19 cellular contexts compared by ENCODE assay signal in genomic region chr2:189265696-189266320, GRCh38.
DNase-seq lines count a peak whose midpoint lies in the region; ATAC-seq and TF ChIP-seq lines count a peak whose summit lies in the region.
"Had no signal": no experiment of that assay in that cellular context is flagged by ENCODE, and none has a peak within 500 bp of the region (broad histone marks: within the 10 kb centered on the region; RNA-seq: fewer than 3 reads in every experiment).

No MANE protein-coding gene starts in this region.

- TF ChIP-seq POLR2A in upper lobe of left lung (IDR thresholded peaks at IDR 0.05) = no peak

- no peak overlapping the region for H3K18ac ChIP-seq in mesendoderm (ENCODE audit: low read length)

- no peak overlapping the region for H2BK120ac ChIP-seq in mesendoderm (ENCODE audit: low read depth, low read length)

- no peaks in the 10 kb centered on the region for H3K79me1 ChIP-seq in mesendoderm (ENCODE audit: low read length)

- H2BK5ac ChIP-seq in mesendoderm (ENCODE audit: low read length) = no peak overlapping the region

- H3K9ac ChIP-seq in SK-N-SH (no peak overlapping the region), mesendoderm (ENCODE audit: low read length) (no peak overlapping the region)
- H3K9ac ChIP-seq: BLaER1 treated with 17β-estradiol and CSF1 and Interleukin-3, amounts not matched to agents 10 nM and 100 nM had no signal

- H3K4me1 Mint-ChIP-seq in activated T-cell treated with anti-CD3 and anti-CD28 coated beads, Interleukin-2, amount 50 U/mL, for 4 hours (ENCODE audit: low read depth) = peaks cover 11% of the 10 kb centered on the region
- H3K4me1 Mint-ChIP-seq: H9 had no signal

- H3K4me2 ChIP-seq in SK-N-SH (no peak overlapping the region), mesendoderm (ENCODE audit: low read length) (no peak overlapping the region)
- H3K4me2 ChIP-seq: BLaER1 treated with 17β-estradiol and CSF1 and Interleukin-3, amounts not matched to agents 10 nM and 100 nM had no signal

- H3K27me3 ChIP-seq in SK-N-SH (ENCODE audit: insufficient read depth) (no peaks in the 10 kb centered on the region), upper lobe of left lung (no peaks in the 10 kb centered on the region), mesendoderm (ENCODE audit: insufficient read depth, low read length, poor library complexity) (no peaks in the 10 kb centered on the region)
- H3K27me3 ChIP-seq: BLaER1 treated with 17β-estradiol and CSF1 and Interleukin-3, amounts not matched to agents 10 nM and 100 nM; SJCRH30 had no signal

- H3K9me3 Mint-ChIP-seq in activated T-cell treated with anti-CD3 and anti-CD28 coated beads, Interleukin-2, amount 50 U/mL, for 4 hours = peaks cover 3% of the 10 kb centered on the region

- no peak overlapping the region for H3K4ac ChIP-seq in mesendoderm (ENCODE audit: low read depth, low read length)

- H3K4me1 ChIP-seq in SK-N-SH (ENCODE audit: control insufficient read depth in 1 of 2, insufficient read depth in 2 of 2, low read depth in 1 of 2, low read length in 1 of 2) (peaks cover 0 to 17% of the 10 kb centered on the region in 2 experiments; a peak in 2 of 4 replicates), upper lobe of left lung (no peaks in the 10 kb centered on the region), mesendoderm (ENCODE audit: control insufficient read depth, low read depth, low read length) (no peaks in the 10 kb centered on the region)
- H3K4me1 ChIP-seq: BLaER1 treated with 17β-estradiol and CSF1 and Interleukin-3, amounts not matched to agents 10 nM and 100 nM; SJCRH30 had no signal

- no peak overlapping the region for H4K5ac ChIP-seq in mesendoderm (ENCODE audit: low read length)

- CTCF ChIA-PET in SK-N-SH (lab: Yijun Ruan, JAX) = no interaction called here

- TF ChIP-seq EP300 in SK-N-SH (IDR thresholded peaks at IDR 0.05; ENCODE audit: borderline replicate concordance in 1 of 2, low read depth in 1 of 2, low read length in 1 of 2) (no peak), upper lobe of left lung (IDR thresholded peaks at IDR 0.05) (no peak)

- H4K8ac ChIP-seq in mesendoderm (ENCODE audit: low read depth, low read length) = no peak overlapping the region

- H3K4me3 ChIP-seq in SK-N-SH (ENCODE audit: low read depth in 2 of 2, low read length in 1 of 2) = no peak overlapping the region
- H3K4me3 ChIP-seq in upper lobe of left lung = no peak overlapping the region
- H3K4me3 ChIP-seq in mesendoderm (ENCODE audit: low read length) = no peak overlapping the region
- H3K4me3 ChIP-seq: BLaER1 treated with 17β-estradiol and CSF1 and Interleukin-3, amounts not matched to agents 10 nM and 100 nM; SJCRH30 had no signal

- no peak overlapping the region for H2BK15ac ChIP-seq in mesendoderm (replicated peaks; ENCODE audit: low read depth)

- TF ChIP-seq RAD21 in SK-N-SH (IDR thresholded peaks at IDR 0.05; ENCODE audit: low read length) = no peak

- no peaks in the 10 kb centered on the region for H3K36me3 Mint-ChIP-seq in activated T-cell treated with anti-CD3 and anti-CD28 coated beads, Interleukin-2, amount 50 U/mL, for 4 hours (ENCODE audit: insufficient read depth)

- no peaks in the 10 kb centered on the region for H3K9me2 ChIP-seq in SK-N-SH

- H2AFZ ChIP-seq in SK-N-SH (ENCODE audit: low read depth) = no peak overlapping the region

- H2AK5ac ChIP-seq in mesendoderm (ENCODE audit: low read length) = no peak overlapping the region

- peaks cover 46% of the 10 kb centered on the region for H3F3A ChIP-seq in SK-N-SH (replicated peaks; ENCODE audit: insufficient read depth)

- H3K36me3 ChIP-seq in SK-N-SH (replicated peaks in 1 of 2; ENCODE audit: control insufficient read depth in 1 of 2, insufficient read depth in 2 of 2, low read length in 1 of 2) = peaks cover 0 to 9% of the 10 kb centered on the region in 2 experiments
- H3K36me3 ChIP-seq in upper lobe of left lung = no peaks in the 10 kb centered on the region
- no peaks in the 10 kb centered on the region for H3K36me3 ChIP-seq in mesendoderm (ENCODE audit: control insufficient read depth, insufficient read depth, low read length)
- H3K36me3 ChIP-seq: BLaER1 treated with 17β-estradiol and CSF1 and Interleukin-3, amounts not matched to agents 10 nM and 100 nM; SJCRH30 had no signal

- no peak overlapping the region for H3K4me3 Mint-ChIP-seq in activated T-cell treated with anti-CD3 and anti-CD28 coated beads, Interleukin-2, amount 50 U/mL, for 4 hours
- H3K4me3 Mint-ChIP-seq: CD8-positive, alpha-beta memory T cell; H9 had no signal

- H3K23ac ChIP-seq in mesendoderm (ENCODE audit: low read length) = no peak overlapping the region

- no peak overlapping the region for H3K56ac ChIP-seq in mesendoderm (ENCODE audit: low read length)

- POLR2A ChIA-PET in SK-N-SH (lab: Yijun Ruan, JAX) = no interaction called here

- peaks cover 8% of the 10 kb centered on the region; the same call in 1 of the 2 replicates for H3K9me3 ChIP-seq in SK-N-SH
- no peaks in the 10 kb centered on the region for H3K9me3 ChIP-seq in upper lobe of left lung

- no peak for DNase-seq in SK-N-SH
- peak; percentile 14 for DNase-seq in M059J (ENCODE audit: low read depth)
- DNase-seq in epithelial cell of prostate (ENCODE audit: low read depth, low spot score) = no peak
- DNase-seq in upper lobe of left lung = no peak
- no peak for DNase-seq in AG08396 (ENCODE audit: low spot score)
- no peak for DNase-seq in mesendoderm
- DNase-seq in activated T-cell treated with anti-CD3 and anti-CD28 coated beads, Interleukin-2, amount 50 U/mL, for 4 hours = no peak
- DNase-seq: CD8-positive, alpha-beta memory T cell; DMS79; H9; NCI-H1105 treated with DMSO at 0.1 percent for 48 hours; NCI-H1694; NCI-H2081 treated with DMSO at 0.1 percent for 48 hours; NCI-H510A; NCI-H82; SJCRH30 had no signal

- no peaks in the 10 kb centered on the region for H4K20me1 ChIP-seq in SK-N-SH (ENCODE audit: insufficient read depth)
- H4K20me1 ChIP-seq: BLaER1 treated with 17β-estradiol and CSF1 and Interleukin-3, amounts not matched to agents 10 nM and 100 nM had no signal

- H3K27ac ChIP-seq in SK-N-SH (ENCODE audit: low read depth in 2 of 2, low read length in 1 of 2) = peak overlapping the region in 1 of 2 experiments; percentile 97; a peak in 2 of 4 replicates
- H3K27ac ChIP-seq in epithelial cell of prostate = peak overlapping the region; percentile 28
- H3K27ac ChIP-seq in upper lobe of left lung = no peak overlapping the region
- no peak overlapping the region for H3K27ac ChIP-seq in mesendoderm (ENCODE audit: low read depth, low read length)
- H3K27ac ChIP-seq: BLaER1 treated with 17β-estradiol and CSF1 and Interleukin-3, amounts not matched to agents 10 nM and 100 nM; SJCRH30 had no signal

- 93% methylated on average over 3 of the region's 3 CpGs for WGBS in SK-N-SH (ENCODE audit: low lambda C conversion rate)
- WGBS in upper lobe of left lung, 2 donors = 77 to 87% methylated on average over 3 of the region's 3 CpGs
- WGBS in mesendoderm (ENCODE audit: extremely low coverage, insufficient coverage, low lambda C conversion rate) = no CpG with 5 or more reads among the region's 3 CpGs

- no peaks in the 10 kb centered on the region for H3K27me3 Mint-ChIP-seq in activated T-cell treated with anti-CD3 and anti-CD28 coated beads, Interleukin-2, amount 50 U/mL, for 4 hours (ENCODE audit: low read depth)

- no peaks in the 10 kb centered on the region; the same call in 1 of the 2 replicates for H3K79me2 ChIP-seq in SK-N-SH (ENCODE audit: insufficient read depth)
- H3K79me2 ChIP-seq in mesendoderm (ENCODE audit: control insufficient read depth, insufficient read depth, low read length) = no peaks in the 10 kb centered on the region

- no peak for ATAC-seq in SK-N-SH treated with all-trans-retinoic acid at 6 μM for 48 hours
- ATAC-seq in upper lobe of left lung (ENCODE audit: low FRiP score in 2 of 2) = no peak
- ATAC-seq in activated T-cell treated with anti-CD3 and anti-CD28 coated beads, Interleukin-2, amount 50 U/mL, for 4 hours = no peak
- ATAC-seq: Panc1 had no signal

- TF ChIP-seq CTCF in SK-N-SH (IDR thresholded peaks at IDR 0.05) (no peak), upper lobe of left lung (IDR thresholded peaks at IDR 0.05) (no peak)

TF ChIP-seq in SK-N-SH treated with all-trans-retinoic acid at 6 μM for 48 hours, 23 proteins besides CTCF, POLR2A, EP300 and RAD21 (continues in another document):
- no peak for TF ChIP-seq CREB5 (CRISPR knock-in tag; IDR thresholded peaks at IDR 0.05; ENCODE audit: low read depth)

TF ChIP-seq in SK-N-SH, 30 proteins besides CTCF, POLR2A, EP300 and RAD21 (continues in another document):
- TF ChIP-seq RFX5 (IDR thresholded peaks at IDR 0.05; ENCODE audit: low read length) = no peak
- TF ChIP-seq MXI1 (IDR thresholded peaks at IDR 0.05; ENCODE audit: low read depth, low read length) = no peak
- TF ChIP-seq GATA2 (CRISPR knock-in tag; IDR thresholded peaks at IDR 0.05) = no peak
- TF ChIP-seq MEF2A (IDR thresholded peaks at IDR 0.05; ENCODE audit: borderline replicate concordance, low read depth) = no peak
- TF ChIP-seq TAF1 (IDR thresholded peaks at IDR 0.05; ENCODE audit: borderline replicate concordance, low read depth, low read length) = no peak
- TF ChIP-seq FOSL2 (IDR thresholded peaks at IDR 0.05; ENCODE audit: borderline replicate concordance, low read depth) = no peak
- no peak for TF ChIP-seq USF2 (IDR thresholded peaks at IDR 0.05; ENCODE audit: borderline replicate concordance, low read depth, low read length)
- TF ChIP-seq POLR2AphosphoS5 (IDR thresholded peaks at IDR 0.05; ENCODE audit: low read depth, low read length) = no peak
- TF ChIP-seq IRF3 (IDR thresholded peaks at IDR 0.05; ENCODE audit: low read depth, low read length) = no peak
- TF ChIP-seq MAX (IDR thresholded peaks at IDR 0.05; ENCODE audit: low read depth) = no peak
